ENCODE assay signal across 8 cellular contexts in the genomic region with DNA sequence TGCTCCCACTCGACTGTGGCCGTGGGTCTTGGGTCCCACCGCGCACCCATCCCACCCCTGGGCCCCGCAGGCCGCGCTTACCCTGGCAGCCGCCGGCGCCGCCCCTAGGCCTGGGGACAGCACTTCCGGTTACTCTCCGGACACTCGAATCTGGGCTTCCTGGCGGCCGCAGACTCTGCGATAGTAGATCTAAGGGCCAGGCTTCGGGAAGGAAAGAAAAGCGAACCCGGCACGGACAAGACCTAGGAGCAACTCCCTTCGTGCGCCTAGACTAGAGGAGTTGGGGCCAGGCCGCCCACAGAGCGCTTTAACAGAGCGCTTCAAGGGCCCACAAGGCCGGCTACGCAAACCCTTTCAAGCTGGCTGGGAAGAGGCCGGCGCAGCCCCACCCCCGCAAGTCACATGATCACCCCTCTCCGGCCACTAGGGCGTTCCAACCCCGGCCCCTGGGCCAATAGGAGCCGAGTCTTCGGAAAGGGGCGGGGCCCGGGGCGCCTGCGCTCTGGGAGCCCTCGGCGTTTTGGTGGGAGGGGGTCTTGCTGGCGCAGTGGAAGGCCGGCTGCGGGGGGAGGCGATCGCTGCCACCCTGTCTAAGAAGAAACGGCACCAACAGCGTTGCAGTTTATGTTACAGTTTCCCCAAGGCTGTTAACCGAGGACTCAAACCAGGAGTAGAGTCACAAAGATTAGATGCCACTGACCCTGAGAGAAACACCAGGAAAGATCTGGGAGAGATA. TPM values are rescaled to one million over a fixed set of nuclear protein-coding genes. Genes with fewer than 3 reads are reported as not detected.
A peak's percentile ranks its signal among the peaks of the same experiment; 100 is the strongest.
DNase-seq lines count a peak whose midpoint lies in the region; ATAC-seq and TF ChIP-seq lines count a peak whose summit lies in the region.
"Not testable (repeated sequence)": the region's sequence is repeated elsewhere in the genome, so short reads cannot be mapped to it uniquely, and the experiment has no call there.

Gene ZNF322 (minus strand): TSS at position 387 of the 736 bp plus-strand sequence. CDS start 21,193 bp downstream, outside the sequence.

- TF ChIP-seq POLR2A in ovary (IDR thresholded peaks at IDR 0.05) (peak; percentile 75), thyroid gland (IDR thresholded peaks at IDR 0.05) (peak in 1 of 2 donors; percentile 82)

- DNase-seq in GM10266 (ENCODE audit: extremely low spot score) (peak; percentile 93), NCI-H1105 treated with DMSO at 0.1 percent for 48 hours (lab: John Stamatoyannopoulos, UW) (peak; percentile 95), Right ventricle myocardium inferior (ENCODE audit: missing footprints) (peak; percentile 98), ovary (peak; percentile 93 to 97 (median 94)), thyroid gland (peak; percentile 95)
- peak; percentile 90 for DNase-seq in activated naive CD8-positive, alpha-beta T cell treated with anti-CD3 and anti-CD28 coated beads, Interleukin-2, amount 10 ng/mL, durations not matched to agents 7 days and 5 days

- peak; percentile 99 for ATAC-seq in HG02642 (IDR thresholded peaks at IDR 0.05; ENCODE audit: poor library complexity, unreplicated experiment)
- peak; percentile 99 for ATAC-seq in activated naive CD8-positive, alpha-beta T cell treated with anti-CD3 and anti-CD28 coated beads, Interleukin-2, amount 10 ng/mL, durations not matched to agents 7 days and 5 days (ENCODE audit: low read depth)
- peak; percentile 100 for ATAC-seq in Right ventricle myocardium inferior

- TF ChIP-seq CTCF in GM10266 (IDR thresholded peaks at IDR 0.05; ENCODE audit: control insufficient read depth, insufficient read depth, low read depth, missing control alignments); SU-DHL-6 (IDR thresholded peaks at IDR 0.05; ENCODE audit: insufficient read depth, low read length, poor library complexity, severe bottlenecking); thyroid gland (IDR thresholded peaks at IDR 0.05): not testable (repeated sequence)
- TF ChIP-seq CTCF in ovary (IDR thresholded peaks at IDR 0.05), result peak in 2 of 3 donors; percentile 10 to 30

- WGBS in ovary, 3 donors, result 0 to 5% (median 4%) methylated on average over 47 to 49 of the region's 50 CpGs
- 0 to 1% methylated on average over 20 to 30 of the region's 50 CpGs for WGBS in thyroid gland, 2 donors

- H3F3A ChIP-seq in SU-DHL-6 (ENCODE audit: insufficient read depth), result not testable (repeated sequence)

- intact Hi-C loops in Right ventricle myocardium inferior (cut with DNase I); ovary (cut with DNase I); thyroid gland (cut with DNase I): not testable (repeated sequence)

- peak within 1 kb of the TSS; percentile 56 for H3K4me3 ChIP-seq in SU-DHL-6 (ENCODE audit: insufficient read depth, low read length, poor library complexity, severe bottlenecking)
- peak within 1 kb of the TSS; percentile 84 for H3K4me3 ChIP-seq in ovary
- peak within 1 kb of the TSS; percentile 11 to 79 (median 44) for H3K4me3 ChIP-seq in thyroid gland (replicated peaks in 1 of 3)

- H3K9ac ChIP-seq in SU-DHL-6 (ENCODE audit: low read length), result peak within 1 kb of the TSS; percentile 79

- H2AFZ ChIP-seq in SU-DHL-6 (ENCODE audit: low read depth, low read length, severe bottlenecking), result peak within 1 kb of the TSS; percentile 95

- H3K27ac ChIP-seq in SU-DHL-6 (ENCODE audit: low read depth, low read length) (peak within 1 kb of the TSS; percentile 3; the same call in 1 of the 2 replicates), ovary (peak within 1 kb of the TSS in 1 of 2 donors; percentile 58), thyroid gland (peak within 1 kb of the TSS; percentile 64 to 83 (median 81))

- peaks cover 20% of the 10 kb centered on the region for H3K36me3 ChIP-seq in SU-DHL-6 (ENCODE audit: low read length)
- H3K36me3 ChIP-seq in ovary, thyroid gland: not testable (repeated sequence)

- not testable (repeated sequence) for H3K4me1 ChIP-seq in ovary (ENCODE audit: insufficient read depth)
- H3K4me1 ChIP-seq in thyroid gland, result peaks cover 14 to 15% of the 10 kb centered on the region in 2 donors

- H3K27me3 ChIP-seq in SU-DHL-6 (ENCODE audit: low read length); ovary; thyroid gland: not testable (repeated sequence)

- H3K36me3 Mint-ChIP-seq in activated naive CD8-positive, alpha-beta T cell treated with anti-CD3 and anti-CD28 coated beads, Interleukin-2, amount 10 ng/mL, durations not matched to agents 7 days and 5 days, result peaks cover 26% of the 10 kb centered on the region

- peaks cover 27% of the 10 kb centered on the region for H3K27me3 Mint-ChIP-seq in activated naive CD8-positive, alpha-beta T cell treated with anti-CD3 and anti-CD28 coated beads, Interleukin-2, amount 10 ng/mL, durations not matched to agents 7 days and 5 days

- H3K4me3 Mint-ChIP-seq in activated naive CD8-positive, alpha-beta T cell treated with anti-CD3 and anti-CD28 coated beads, Interleukin-2, amount 10 ng/mL, durations not matched to agents 7 days and 5 days, result peak within 1 kb of the TSS; percentile 83

- H3K79me2 ChIP-seq in SU-DHL-6 (ENCODE audit: insufficient read depth, low read length), result peaks cover 20% of the 10 kb centered on the region

- not testable (repeated sequence) for H3K4me1 Mint-ChIP-seq in activated naive CD8-positive, alpha-beta T cell treated with anti-CD3 and anti-CD28 coated beads, Interleukin-2, amount 10 ng/mL, durations not matched to agents 7 days and 5 days

- not testable (repeated sequence) for H3K9me3 Mint-ChIP-seq in activated naive CD8-positive, alpha-beta T cell treated with anti-CD3 and anti-CD28 coated beads, Interleukin-2, amount 10 ng/mL, durations not matched to agents 7 days and 5 days

- TF ChIP-seq EP300 in ovary (IDR thresholded peaks at IDR 0.05), result not testable (repeated sequence)

- not testable (repeated sequence) for H3K9me2 ChIP-seq in SU-DHL-6 (replicated peaks; ENCODE audit: insufficient read depth, low read length)

- not testable (repeated sequence) for H4K20me1 ChIP-seq in SU-DHL-6 (ENCODE audit: low read depth, low read length)

- not testable (repeated sequence) for H3K9me3 ChIP-seq in SU-DHL-6 (ENCODE audit: insufficient read depth, low read length); ovary; thyroid gland

- H3K27ac Mint-ChIP-seq in activated naive CD8-positive, alpha-beta T cell treated with anti-CD3 and anti-CD28 coated beads, Interleukin-2, amount 10 ng/mL, durations not matched to agents 7 days and 5 days, result peak within 1 kb of the TSS; percentile 68

- POLR2A ChIA-PET in activated naive CD8-positive, alpha-beta T cell treated with anti-CD3 and anti-CD28 coated beads, Interleukin-2, amount 10 ng/mL, durations not matched to agents 7 days and 5 days (lab: Charles Lee), result not testable (repeated sequence)

- peak within 1 kb of the TSS; percentile 99 for H3K4me2 ChIP-seq in SU-DHL-6 (ENCODE audit: low read depth, low read length, poor library complexity, severe bottlenecking)

RNA-seq across cellular contexts. Expression of gene ZNF322, which starts in this region (rescaled TPM):
- 10 to 100 TPM; 13.6 to 14.5 TPM for total RNA-seq in activated naive CD8-positive, alpha-beta T cell treated with anti-CD3 and anti-CD28 coated beads, Interleukin-2, amount 10 ng/mL, durations not matched to agents 7 days and 5 days
- total RNA-seq in Right ventricle myocardium inferior (14.2 TPM), ovary (10 to 100 TPM; 15.2 to 41.2 (median 32.8) TPM), thyroid gland (10 to 100 TPM; 19.3 to 40.4 (median 22.1) TPM)
- polyA plus RNA-seq in ovary, result 10 to 100 TPM; 14.2 to 16.5 TPM
